7 cellular contexts compared by ENCODE assay signal in the genomic region with DNA sequence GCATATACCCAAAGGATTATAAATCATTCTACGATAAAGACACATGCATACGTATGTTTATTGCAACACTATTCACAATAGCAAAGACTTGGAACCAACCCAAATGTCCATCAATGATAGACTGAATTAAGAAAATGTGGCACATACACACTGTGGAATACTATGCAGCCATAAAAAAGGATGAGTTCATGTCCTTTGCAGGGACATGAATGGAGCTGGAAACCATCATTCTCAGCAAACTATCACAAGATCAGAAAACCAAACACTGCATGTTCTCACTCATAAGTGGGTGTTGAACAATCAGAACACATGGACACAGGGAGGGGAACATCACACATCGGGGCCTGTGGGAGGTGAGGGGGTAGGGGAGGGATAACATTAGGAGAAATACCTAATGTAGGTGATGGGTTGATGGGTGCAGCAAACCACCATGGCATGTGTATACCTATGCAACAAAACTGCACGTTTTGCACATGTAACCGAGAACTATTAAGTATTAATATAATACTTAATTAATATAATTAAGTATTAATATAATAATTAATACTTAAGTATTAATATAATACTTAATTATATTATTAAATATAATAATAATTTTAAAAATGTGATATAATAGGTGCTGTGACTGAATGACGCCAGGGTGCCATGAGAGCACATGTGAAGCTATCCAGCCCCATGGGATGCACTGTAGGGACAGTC. TPM values are rescaled to one million over a fixed set of nuclear protein-coding genes. Genes with fewer than 3 reads are reported as not detected.
A peak's percentile ranks its signal among the peaks of the same experiment; 100 is the strongest.
DNase-seq lines count a peak whose midpoint lies in the region; ATAC-seq, FAIRE-seq and TF ChIP-seq lines count a peak whose summit lies in the region.
"Not testable (repeated sequence)": the region's sequence is repeated elsewhere in the genome, so short reads cannot be mapped to it uniquely, and the experiment has no call there.

No MANE protein-coding gene starts in this region.

- intact Hi-C loops in K562 (cut with micrococcal nuclease), result loop anchor here (5.0 kb wide), 1 partner anchor 212 kb away; no protein-coding TSS in a partner anchor

- H3K4me2 ChIP-seq in K562 (ENCODE audit: insufficient read depth, low read length), result not testable (repeated sequence)
- peak overlapping the region; percentile 64 for H3K4me2 ChIP-seq in parathyroid adenoma (ENCODE audit: low read length)

- in situ Hi-C loops in K562 (cut with MboI), result not testable (repeated sequence)

- H3K9ac ChIP-seq in K562 (ENCODE audit: insufficient read depth in 1 of 2, low read depth in 2 of 2, low read length in 2 of 2); parathyroid adenoma: not testable (repeated sequence)

- H3K4me3 Mint-ChIP-seq in WTC11, result not testable (repeated sequence)

- not testable (repeated sequence) for ATAC-seq in WTC11, K562

- not testable (repeated sequence) for TF ChIP-seq EP300 in K562 (IDR thresholded peaks at IDR 0.05; ENCODE audit: low read length)

- H3K27ac ChIP-seq in 22Rv1 (peak overlapping the region; percentile 69), C4-2B (peak overlapping the region; percentile 34; the same call in 1 of the 2 replicates), VCaP (peak overlapping the region; percentile 81), parathyroid adenoma (peak overlapping the region; percentile 79)
- not testable (repeated sequence) for H3K27ac ChIP-seq in HEK293 (ENCODE audit: extremely low read depth, low read depth, low read length); K562 (ENCODE audit: extremely low read depth, low read depth, low read length)

- not testable (repeated sequence) for H3K36me3 ChIP-seq in HEK293 (ENCODE audit: control insufficient read depth in 2 of 2, insufficient read depth in 1 of 2, low read length in 2 of 2); K562 (ENCODE audit: control insufficient read depth, insufficient read depth, low read length); parathyroid adenoma (ENCODE audit: control insufficient read depth, insufficient read depth, low read length)

- H3K36me3 Mint-ChIP-seq in WTC11, result not testable (repeated sequence)

- H3K27me3 Mint-ChIP-seq in WTC11 (ENCODE audit: low read depth), result peaks cover 12% of the 10 kb centered on the region; the same call in 1 of the 2 replicates

- not testable (repeated sequence) for TF ChIP-seq POLR2A in K562 (conservative IDR thresholded peaks at IDR 0.05)

- not testable (repeated sequence) for H3K27ac Mint-ChIP-seq in WTC11

- H3K9me3 Mint-ChIP-seq in WTC11, result 0 out of 2 replicates have a peak, but pooled peaks cover 11% of the 10 kb centered on the region

- DNase-seq in WTC11 (ENCODE audit: low spot score); K562 (ENCODE audit: extremely low read depth in 1 of 4, low spot score in 3 of 4): not testable (repeated sequence)

- H4K20me1 ChIP-seq in K562 (replicated peaks; ENCODE audit: control insufficient read depth, insufficient read depth, low read length), result not testable (repeated sequence)

- FAIRE-seq in K562 (lab: Jason Lieb, UNC), result not testable (repeated sequence)

- not testable (repeated sequence) for TF ChIP-seq RAD21 in K562 (CRISPR knock-in tag; conservative IDR thresholded peaks at IDR 0.05 in 1 of 2, IDR thresholded peaks at IDR 0.05 in 1 of 2)

- POLR2A ChIA-PET in HEK293 (lab: Yijun Ruan, JAX); WTC11 (lab: Charles Lee); K562 (lab: Yijun Ruan, JAX): not testable (repeated sequence)

- 50% methylated on average over 6 of the region's 6 CpGs for WGBS in K562 (ENCODE audit: insufficient coverage, low coverage, missing lambda C conversion rate)

- TF ChIP-seq CTCF in 22Rv1 (IDR thresholded peaks at IDR 0.05); C4-2B (conservative IDR thresholded peaks at IDR 0.05); HEK293 (tag by site-specific recombination; IDR thresholded peaks at IDR 0.05); VCaP (conservative IDR thresholded peaks at IDR 0.05); WTC11 (IDR thresholded peaks at IDR 0.05); K562 (IDR thresholded peaks at IDR 0.05 in 2 of 3, conservative IDR thresholded peaks at IDR 0.05 in 1 of 3; ENCODE audit: insufficient read depth in 2 of 3, low read depth in 1 of 3, low read length in 3 of 3); parathyroid adenoma (IDR thresholded peaks at IDR 0.05): not testable (repeated sequence)

- not testable (repeated sequence) for H3K27me3 ChIP-seq in K562 (ENCODE audit: control insufficient read depth in 2 of 2, insufficient read depth in 2 of 2, low read length in 2 of 2); parathyroid adenoma (ENCODE audit: control insufficient read depth, insufficient read depth, low read length)

- not testable (repeated sequence) for H3K4me1 ChIP-seq in HEK293 (ENCODE audit: control insufficient read depth, insufficient read depth, low read length); K562 (replicated peaks in 1 of 2; ENCODE audit: control insufficient read depth in 2 of 2, insufficient read depth in 2 of 2, low read length in 2 of 2); parathyroid adenoma

- not testable (repeated sequence) for BruUV-seq in K562 (replicated peaks; lab: Mats Ljungman, UMichigan)

- not testable (repeated sequence) for H3K79me2 ChIP-seq in K562 (ENCODE audit: control insufficient read depth, insufficient read depth, low read length); parathyroid adenoma

- CTCF ChIA-PET in HEK293 (lab: Yijun Ruan, JAX); WTC11 (lab: Charles Lee); K562 (lab: Yijun Ruan, JAX; ENCODE audit: low intra/inter-chr PET ratio): not testable (repeated sequence)

- H2AFZ ChIP-seq in K562 (ENCODE audit: low read depth, low read length); parathyroid adenoma: not testable (repeated sequence)

- H3K9me3 ChIP-seq in HEK293 (ENCODE audit: control insufficient read depth, insufficient read depth, low read depth, low read length); K562 (replicated peaks; ENCODE audit: control insufficient read depth, insufficient read depth, low read depth, low read length); parathyroid adenoma (ENCODE audit: control insufficient read depth, low read length): not testable (repeated sequence)

- H3K4me1 Mint-ChIP-seq in WTC11, result not testable (repeated sequence)

- not testable (repeated sequence) for H3K9me1 ChIP-seq in K562 (ENCODE audit: control insufficient read depth, insufficient read depth, low read length)

- not testable (repeated sequence) for H3K4me3 ChIP-seq in HEK293 (ENCODE audit: low read depth, low read length); K562; parathyroid adenoma (ENCODE audit: low read depth, low read length)

TF ChIP-seq in HEK293, 187 proteins besides CTCF, POLR2A, EP300 and RAD21:
- TF ChIP-seq ZNF146 (tag by site-specific recombination; IDR thresholded peaks at IDR 0.05), result peak; percentile 85
- TF ChIP-seq, protein P1, sequence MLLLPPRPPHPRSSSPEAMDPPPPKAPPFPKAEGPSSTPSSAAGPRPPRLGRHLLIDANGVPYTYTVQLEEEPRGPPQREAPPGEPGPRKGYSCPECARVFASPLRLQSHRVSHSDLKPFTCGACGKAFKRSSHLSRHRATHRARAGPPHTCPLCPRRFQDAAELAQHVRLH (tag by site-specific recombination; IDR thresholded peaks at IDR 0.05), result 0 out of 2 replicates have a peak, but pooled peaks have one; percentile 29
TF ChIP-seq in HEK293: peak in this region for 2; not testable (repeated sequence) for 185.

TF ChIP-seq in WTC11, 78 proteins besides CTCF, POLR2A, EP300 and RAD21:
- peak; percentile 99 for TF ChIP-seq HMGA2 (CRISPR knock-in tag; IDR thresholded peaks at IDR 0.05)

TF ChIP-seq in K562, 482 proteins besides CTCF, POLR2A, EP300 and RAD21:
- TF ChIP-seq BCOR (IDR thresholded peaks at IDR 0.05) (peak; percentile 73; the same call in 1 of the 2 replicates), KDM1A (IDR thresholded peaks at IDR 0.05) (peak; percentile 14 to 21; a peak in 1 of 4 replicates), SMARCA5 (IDR thresholded peaks at IDR 0.05) (0 out of 2 replicates have a peak, but pooled peaks have one; percentile 46), MCM7 (IDR thresholded peaks at IDR 0.05) (peak in 1 of 2 experiments; percentile 64; a peak in 1 of 4 replicates), ZNF146 (CRISPR knock-in tag; IDR thresholded peaks at IDR 0.05; ENCODE audit: unreplicated experiment) (peak; percentile 89), DACH1 (IDR thresholded peaks at IDR 0.05; ENCODE audit: partially characterized antibody) (peak; percentile 77), RBM25 (IDR thresholded peaks at IDR 0.05; ENCODE audit: low read depth, low read length, severe bottlenecking) (peak; percentile 7)

RNA-seq across cellular contexts. Expression of a gene that starts 28.5 kb away (rescaled TPM):
- total RNA-seq in WTC11 (2021), result 28.4 to 30.5 TPM (median 30.4 TPM) in 3 replicates
- 31.4 and 68.3 TPM in 2 replicates for total RNA-seq in K562 (2011; cell fraction: chromatin; rRNA removed; ENCODE audit: low replicate concordance)
- total RNA-seq in K562 (2011; cell fraction: nucleolus; rRNA removed), result 7.0 and 12.6 TPM in 2 replicates
- 19.9 and 21.0 TPM in 2 replicates for total RNA-seq in K562 (2011; cell fraction: nucleoplasm; rRNA removed)
- total RNA-seq in K562 (2014; rRNA removed), result 9.5 and 14.1 TPM in 2 replicates
- 11.8 and 13.5 TPM in 2 replicates for total RNA-seq in K562 (2014; rRNA removed; fragmentation: Illumina TruSeq; extraction: Trizol)
- total RNA-seq in K562 (2015; rRNA removed; fragmentation: Illumina TruSeq; extraction: Trizol), result 10.4 and 12.1 TPM in 2 replicates
- total RNA-seq in K562 (2021), result 10.4 and 11.5 TPM in 2 replicates
- polyA plus RNA-seq in K562 (2011; rRNA removed), result 12.0 and 13.0 TPM in 2 replicates
- polyA plus RNA-seq in K562 (2011; cell fraction: cytosol; rRNA removed), result 5.9 and 6.3 TPM in 2 replicates
- polyA plus RNA-seq in K562 (2011; cell fraction: nucleus; rRNA removed), result 12.6 and 13.0 TPM in 2 replicates
- polyA plus RNA-seq in K562 (2012), result 5.9 TPM in 2 replicates
- 6.4 and 7.6 TPM in 2 replicates for polyA plus RNA-seq in K562 (2014; fragmentation: Illumina TruSeq; extraction: Trizol)
- polyA plus RNA-seq in K562 (2014; fragmentation: Nextera tagmentation; extraction: Ambion mirVana), result 1 to 10 TPM in 1 of 2 experiments, under 1 TPM in 1; 0.55 to 1.1 TPM
- polyA plus RNA-seq in K562 (2014; rRNA removed), result 5.1 and 5.4 TPM in 2 replicates
- polyA minus RNA-seq in K562 (2011; rRNA and poly(A)+ RNA removed), result 20.5 and 27.6 TPM in 2 replicates
- polyA minus RNA-seq in K562 (2011; cell fraction: cytosol; rRNA and poly(A)+ RNA removed), result 6.0 and 8.6 TPM in 2 replicates
- 12.5 and 29.1 TPM in 2 replicates for polyA minus RNA-seq in K562 (2011; cell fraction: nucleus; rRNA and poly(A)+ RNA removed)
